In the genomic region with DNA sequence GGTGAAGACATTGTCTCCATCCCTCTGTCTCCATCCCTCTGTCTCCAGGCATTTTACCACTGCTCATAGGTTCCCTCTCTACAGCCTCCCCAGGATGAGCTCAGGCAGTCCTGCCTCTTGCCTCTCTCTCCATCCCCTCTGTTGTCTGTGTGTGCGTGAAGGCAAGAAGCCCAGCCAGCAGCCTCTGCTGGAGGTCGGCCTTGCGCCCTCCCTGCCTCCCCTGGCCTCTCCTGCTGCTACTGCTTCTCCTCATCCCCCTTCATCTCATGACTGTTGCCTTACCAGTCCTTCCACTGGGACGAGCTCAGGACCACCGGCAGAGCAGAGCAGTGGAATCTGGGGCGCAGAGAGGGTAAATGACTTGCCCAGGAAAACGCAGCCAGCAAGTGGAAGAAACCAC, we compare ENCODE assay signal across 1 cellular context.
TF ChIP-seq lines count a peak whose summit lies in the region.

No MANE protein-coding gene starts in this region.

TF ChIP-seq in A549, 52 proteins besides CTCF, POLR2A, EP300 and RAD21 (continued from another document):
- TF ChIP-seq, protein P1, sequence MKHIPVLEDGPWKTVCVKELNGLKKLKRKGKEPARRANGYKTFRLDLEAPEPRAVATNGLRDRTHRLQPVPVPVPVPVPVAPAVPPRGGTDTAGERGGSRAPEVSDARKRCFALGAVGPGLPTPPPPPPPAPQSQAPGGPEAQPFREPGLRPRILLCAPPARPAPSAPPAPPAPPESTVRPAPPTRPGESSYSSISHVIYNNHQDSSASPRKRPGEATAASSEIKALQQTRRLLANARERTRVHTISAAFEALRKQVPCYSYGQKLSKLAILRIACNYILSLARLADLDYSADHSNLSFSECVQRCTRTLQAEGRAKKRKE (CRISPR knock-in tag; IDR thresholded peaks at IDR 0.05; ENCODE audit: low read depth) = no peak
- TF ChIP-seq RFX5 (IDR thresholded peaks at IDR 0.05) = no peak
- no peak for TF ChIP-seq ESRRA (IDR thresholded peaks at IDR 0.05; ENCODE audit: borderline replicate concordance, low read length)
- no peak for TF ChIP-seq KDM5A (IDR thresholded peaks at IDR 0.05)
- TF ChIP-seq, protein P2, sequence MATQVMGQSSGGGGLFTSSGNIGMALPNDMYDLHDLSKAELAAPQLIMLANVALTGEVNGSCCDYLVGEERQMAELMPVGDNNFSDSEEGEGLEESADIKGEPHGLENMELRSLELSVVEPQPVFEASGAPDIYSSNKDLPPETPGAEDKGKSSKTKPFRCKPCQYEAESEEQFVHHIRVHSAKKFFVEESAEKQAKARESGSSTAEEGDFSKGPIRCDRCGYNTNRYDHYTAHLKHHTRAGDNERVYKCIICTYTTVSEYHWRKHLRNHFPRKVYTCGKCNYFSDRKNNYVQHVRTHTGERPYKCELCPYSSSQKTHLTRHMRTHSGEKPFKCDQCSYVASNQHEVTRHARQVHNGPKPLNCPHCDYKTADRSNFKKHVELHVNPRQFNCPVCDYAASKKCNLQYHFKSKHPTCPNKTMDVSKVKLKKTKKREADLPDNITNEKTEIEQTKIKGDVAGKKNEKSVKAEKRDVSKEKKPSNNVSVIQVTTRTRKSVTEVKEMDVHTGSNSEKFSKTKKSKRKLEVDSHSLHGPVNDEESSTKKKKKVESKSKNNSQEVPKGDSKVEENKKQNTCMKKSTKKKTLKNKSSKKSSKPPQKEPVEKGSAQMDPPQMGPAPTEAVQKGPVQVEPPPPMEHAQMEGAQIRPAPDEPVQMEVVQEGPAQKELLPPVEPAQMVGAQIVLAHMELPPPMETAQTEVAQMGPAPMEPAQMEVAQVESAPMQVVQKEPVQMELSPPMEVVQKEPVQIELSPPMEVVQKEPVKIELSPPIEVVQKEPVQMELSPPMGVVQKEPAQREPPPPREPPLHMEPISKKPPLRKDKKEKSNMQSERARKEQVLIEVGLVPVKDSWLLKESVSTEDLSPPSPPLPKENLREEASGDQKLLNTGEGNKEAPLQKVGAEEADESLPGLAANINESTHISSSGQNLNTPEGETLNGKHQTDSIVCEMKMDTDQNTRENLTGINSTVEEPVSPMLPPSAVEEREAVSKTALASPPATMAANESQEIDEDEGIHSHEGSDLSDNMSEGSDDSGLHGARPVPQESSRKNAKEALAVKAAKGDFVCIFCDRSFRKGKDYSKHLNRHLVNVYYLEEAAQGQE (IDR thresholded peaks at IDR 0.05) = no peak
- TF ChIP-seq ZNF302 (CRISPR knock-in tag; IDR thresholded peaks at IDR 0.05) = no peak
- no peak for TF ChIP-seq ZSCAN20 (CRISPR knock-in tag; IDR thresholded peaks at IDR 0.05)
- no peak for TF ChIP-seq FOSB (CRISPR knock-in tag; IDR thresholded peaks at IDR 0.05)
- TF ChIP-seq, protein P3, sequence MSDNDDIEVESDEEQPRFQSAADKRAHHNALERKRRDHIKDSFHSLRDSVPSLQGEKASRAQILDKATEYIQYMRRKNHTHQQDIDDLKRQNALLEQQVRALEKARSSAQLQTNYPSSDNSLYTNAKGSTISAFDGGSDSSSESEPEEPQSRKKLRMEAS (IDR thresholded peaks at IDR 0.05) = no peak
- no peak for TF ChIP-seq EHF (CRISPR knock-in tag; IDR thresholded peaks at IDR 0.05)
- no peak for TF ChIP-seq POLR2AphosphoS2 (conservative IDR thresholded peaks at IDR 0.05; ENCODE audit: low read length)
